12 cellular contexts compared by ENCODE assay signal in the genomic region with DNA sequence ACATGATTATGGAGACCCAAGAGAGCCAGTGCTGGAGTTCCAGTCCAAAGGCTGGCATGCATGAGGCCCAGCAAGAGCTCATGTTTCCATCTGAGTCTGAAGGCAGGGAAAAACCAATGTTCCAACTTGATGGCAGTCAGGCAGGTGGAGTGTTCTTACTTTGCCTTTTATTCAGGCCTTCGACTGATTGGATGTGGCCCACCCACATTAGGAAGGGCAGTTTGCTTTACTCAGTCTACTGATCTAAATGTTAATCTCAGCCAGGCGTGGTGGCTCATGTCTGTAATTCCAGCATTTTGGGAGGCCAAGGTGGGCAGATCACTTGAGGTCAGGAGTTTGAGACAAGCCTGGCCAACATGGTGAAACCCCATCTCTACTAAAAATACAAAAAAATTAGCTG. TPM values are rescaled to one million over a fixed set of nuclear protein-coding genes. Genes with fewer than 3 reads are reported as not detected.
"Had no signal": no experiment of that assay in that cellular context is flagged by ENCODE, and none has a peak within 500 bp of the region (broad histone marks: within the 10 kb centered on the region; RNA-seq: fewer than 3 reads in every experiment).

No MANE protein-coding gene starts in this region.

RNA-seq across cellular contexts. Expression of a gene that starts 56.3 kb away (rescaled TPM):
- total RNA-seq: activated B cell treated with CpG ODN at 0.5 μM for 24 hours; activated CD4-positive, alpha-beta memory T cell treated with anti-CD3 and anti-CD28 coated beads for 36 hours; activated CD4-positive, alpha-beta memory T cell treated with anti-CD3 and anti-CD28 coated beads, Interleukin-2, amount 10 ng/mL, durations not matched to agents 7 days and 5 days; activated CD4-positive, alpha-beta T cell treated with anti-CD3 and anti-CD28 coated beads for 36 hours; activated CD4-positive, alpha-beta T cell treated with anti-CD3 and anti-CD28 coated beads, Interleukin-2, amount 10 ng/mL, durations not matched to agents 24 days and 14 days; activated CD4-positive, alpha-beta T cell treated with anti-CD3 and anti-CD28 coated beads, Interleukin-2, amount 10 ng/mL, durations not matched to agents 7 days and 5 days; activated CD8-positive, alpha-beta memory T cell treated with anti-CD3 and anti-CD28 coated beads for 36 hours; activated CD8-positive, alpha-beta T cell treated with anti-CD3 and anti-CD28 coated beads for 36 hours; activated CD8-positive, alpha-beta T cell treated with anti-CD3 and anti-CD28 coated beads, Interleukin-2, amount 10 ng/mL, durations not matched to agents 7 days and 5 days; T-helper 1 cell treated with Interleukin-12 subunit alpha and Interleukin-12 subunit beta and Interleukin-4 antibody, amounts not matched to agents 30 ng/mL and 1 ng/mL, for 36 hours; T-helper 17 cell; T-helper 2 cell treated with Interferon-gamma antibody and Interleukin-4, amounts not matched to agents 100 ng/mL and 5 ng/mL, for 36 hours had no signal
